ENCODE assay signal across 28 cellular contexts in the genomic region with DNA sequence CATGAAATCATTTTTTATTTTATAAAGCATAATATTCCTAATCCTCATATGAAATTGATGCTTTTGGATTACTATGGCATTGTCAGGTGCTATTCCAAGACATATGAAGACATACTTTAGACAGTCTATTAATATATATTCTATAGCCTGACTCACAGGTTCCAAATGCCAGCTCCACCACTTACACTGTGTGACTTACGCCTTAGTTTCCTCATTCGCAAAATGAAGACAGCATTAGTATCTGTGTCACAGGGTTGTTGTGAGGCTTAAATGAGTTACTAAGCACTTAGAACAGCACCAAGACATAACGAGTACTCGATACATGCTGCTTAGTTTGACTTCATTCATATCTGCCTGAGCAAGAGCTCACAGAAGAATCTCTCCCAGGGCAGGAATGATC.
"Had no signal": no experiment of that assay in that cellular context is flagged by ENCODE, and none has a peak within 500 bp of the region (broad histone marks: within the 10 kb centered on the region; RNA-seq: fewer than 3 reads in every experiment).

No MANE protein-coding gene starts in this region.

- DNase-seq: activated CD4-positive, alpha-beta T cell treated with anti-CD3 and anti-CD28 coated beads, Interleukin-2, amount 50 U/mL, for 1 hour; activated CD4-positive, CD25-positive, alpha-beta regulatory T cell treated with anti-CD3 and anti-CD28 coated beads, Interleukin-2, amount 50 U/mL, for 72 hours; activated CD8-positive, alpha-beta memory T cell treated with anti-CD3 and anti-CD28 coated beads, Interleukin-2, amount 10 ng/mL, durations not matched to agents 7 days and 5 days; activated CD8-positive, alpha-beta T cell treated with anti-CD3 and anti-CD28 coated beads, Interleukin-2, amount 10 ng/mL, durations not matched to agents 7 days and 5 days; activated naive CD4-positive, alpha-beta T cell treated with Interleukin-2 at 50 U/mL for 16 hours; activated T-cell treated with anti-CD3 and anti-CD28 coated beads, Interleukin-2, amount 50 U/mL, for 48 hours; cerebellar nuclear complex; colonic mucosa; effector CD8-positive, alpha-beta T cell; gastrocnemius medialis; glutamatergic neuron; islet precursor cell; left ventricle myocardium superior; naive B cell; nephron progenitor cell; ovary; psoas muscle; sigmoid colon; stimulated activated CD4-positive, alpha-beta T cell treated with anti-CD3 and anti-CD28 coated beads, Interleukin-4, amount 100 ng/mL, for 24 hours; stimulated activated naive CD8-positive, alpha-beta T cell treated with anti-CD3 and anti-CD28 coated beads, Interleukin-15, amount 100 ng/mL, for 72 hours; substantia nigra; T-helper 9 cell; upper lobe of left lung had no signal

- H3K27me3 Mint-ChIP-seq: activated CD8-positive, alpha-beta memory T cell treated with anti-CD3 and anti-CD28 coated beads, Interleukin-2, amount 10 ng/mL, durations not matched to agents 7 days and 5 days; activated naive CD8-positive, alpha-beta T cell; brain; naive B cell; stimulated activated memory B cell treated with anti-CD40 and anti-IgM and Interleukin-4, amounts not matched to agents 10 μg/mL and 1 μg/mL and 100 μg/mL, for 72 hours; stimulated activated naive CD8-positive, alpha-beta T cell treated with anti-CD3 and anti-CD28 coated beads, Interleukin-15, amount 100 ng/mL, for 72 hours had no signal

- H3K36me3 ChIP-seq: ascending aorta, cardiac muscle cell, colonic mucosa, gastrocnemius medialis, ovary, sigmoid colon, upper lobe of left lung had no signal

- H3K36me3 Mint-ChIP-seq: activated naive CD8-positive, alpha-beta T cell; brain; naive B cell; stimulated activated memory B cell treated with anti-CD40 and anti-IgM and Interleukin-4, amounts not matched to agents 10 μg/mL and 1 μg/mL and 100 μg/mL, for 72 hours had no signal

- H3K4me1 Mint-ChIP-seq: activated CD8-positive, alpha-beta memory T cell treated with anti-CD3 and anti-CD28 coated beads, Interleukin-2, amount 10 ng/mL, durations not matched to agents 7 days and 5 days; brain; naive B cell; nephron progenitor cell; stimulated activated memory B cell treated with anti-CD40 and anti-IgM and Interleukin-4, amounts not matched to agents 10 μg/mL and 1 μg/mL and 100 μg/mL, for 72 hours; stimulated activated naive CD8-positive, alpha-beta T cell treated with anti-CD3 and anti-CD28 coated beads, Interleukin-15, amount 100 ng/mL, for 72 hours had no signal

- H3K4me3 Mint-ChIP-seq: activated CD8-positive, alpha-beta memory T cell treated with anti-CD3 and anti-CD28 coated beads, Interleukin-2, amount 10 ng/mL, durations not matched to agents 7 days and 5 days; activated CD8-positive, alpha-beta T cell treated with anti-CD3 and anti-CD28 coated beads, Interleukin-2, amount 10 ng/mL, durations not matched to agents 7 days and 5 days; activated naive CD8-positive, alpha-beta T cell; brain; naive B cell; nephron progenitor cell; stimulated activated memory B cell treated with anti-CD40 and anti-IgM and Interleukin-4, amounts not matched to agents 10 μg/mL and 1 μg/mL and 100 μg/mL, for 72 hours; stimulated activated naive CD8-positive, alpha-beta T cell treated with anti-CD3 and anti-CD28 coated beads, Interleukin-15, amount 100 ng/mL, for 72 hours had no signal

- H3K4me3 ChIP-seq: ascending aorta, cardiac muscle cell, colonic mucosa, gastrocnemius medialis, ovary, psoas muscle, sigmoid colon, upper lobe of left lung had no signal

- H3K9me3 ChIP-seq: ascending aorta, colonic mucosa, gastrocnemius medialis, ovary, psoas muscle, sigmoid colon, upper lobe of left lung had no signal

- H3K27ac Mint-ChIP-seq: activated CD8-positive, alpha-beta memory T cell treated with anti-CD3 and anti-CD28 coated beads, Interleukin-2, amount 10 ng/mL, durations not matched to agents 7 days and 5 days; activated CD8-positive, alpha-beta T cell treated with anti-CD3 and anti-CD28 coated beads, Interleukin-2, amount 10 ng/mL, durations not matched to agents 7 days and 5 days; activated naive CD8-positive, alpha-beta T cell; brain; naive B cell; nephron progenitor cell; stimulated activated memory B cell treated with anti-CD40 and anti-IgM and Interleukin-4, amounts not matched to agents 10 μg/mL and 1 μg/mL and 100 μg/mL, for 72 hours; stimulated activated naive CD8-positive, alpha-beta T cell treated with anti-CD3 and anti-CD28 coated beads, Interleukin-15, amount 100 ng/mL, for 72 hours had no signal

- H3K27me3 ChIP-seq: ascending aorta, cardiac muscle cell, colonic mucosa, gastrocnemius medialis, ovary, sigmoid colon, upper lobe of left lung had no signal

- ATAC-seq: activated CD8-positive, alpha-beta memory T cell treated with anti-CD3 and anti-CD28 coated beads, Interleukin-2, amount 10 ng/mL, durations not matched to agents 7 days and 5 days; activated CD8-positive, alpha-beta T cell treated with anti-CD3 and anti-CD28 coated beads, Interleukin-2, amount 10 ng/mL, durations not matched to agents 7 days and 5 days; gastrocnemius medialis; left ventricle myocardium superior; psoas muscle; stimulated activated memory B cell treated with anti-CD40 and anti-IgM and Interleukin-4, amounts not matched to agents 10 μg/mL and 1 μg/mL and 100 μg/mL, for 72 hours; stimulated activated naive CD8-positive, alpha-beta T cell treated with anti-CD3 and anti-CD28 coated beads, Interleukin-15, amount 100 ng/mL, for 72 hours had no signal
